ENCODE assay signal across 11 cellular contexts in the genomic region with DNA sequence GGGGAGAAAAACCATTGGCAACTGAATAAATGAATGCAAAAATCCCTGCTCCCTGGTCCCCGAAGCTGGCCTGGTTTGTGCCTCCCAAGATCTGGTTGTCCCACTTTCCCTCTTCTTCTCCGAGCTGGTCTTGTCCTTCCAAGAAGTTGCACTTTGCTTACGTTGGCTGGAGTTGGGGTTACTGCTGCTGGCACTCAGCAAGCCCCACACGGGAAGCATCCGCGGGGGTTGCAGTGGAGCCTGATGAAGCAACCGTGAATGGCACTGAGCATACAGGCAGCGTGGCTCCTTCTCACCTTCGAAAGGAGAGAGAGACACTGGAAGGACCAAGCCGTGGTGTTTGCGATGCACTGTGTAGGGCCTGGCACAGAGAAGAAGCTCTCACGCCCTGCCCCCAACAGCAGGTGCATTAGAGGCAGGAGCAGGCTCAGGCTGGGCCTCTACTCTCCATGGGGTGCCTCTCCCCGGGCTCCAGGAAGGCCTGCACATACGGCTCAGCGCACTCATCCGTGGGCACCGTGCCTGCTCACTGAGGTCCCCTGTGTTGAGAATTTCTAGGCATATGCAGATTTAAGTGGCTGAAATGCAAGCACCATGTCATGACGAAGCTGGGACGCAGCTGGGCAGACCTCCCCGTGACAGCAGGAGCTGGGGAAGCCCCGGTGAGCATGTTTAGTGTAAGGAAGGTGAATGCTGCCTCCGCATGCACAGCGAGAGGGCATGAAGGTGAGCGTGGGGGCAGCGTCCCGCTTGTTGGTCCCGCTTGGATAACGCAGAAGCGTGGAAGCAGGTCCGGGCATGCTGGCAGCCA.
A peak's percentile ranks its signal among the peaks of the same experiment; 100 is the strongest.
DNase-seq lines count a peak whose midpoint lies in the region; ATAC-seq and TF ChIP-seq lines count a peak whose summit lies in the region.
"Had no signal": no experiment of that assay in that cellular context is flagged by ENCODE, and none has a peak within 500 bp of the region (broad histone marks: within the 10 kb centered on the region; RNA-seq: fewer than 3 reads in every experiment).

No MANE protein-coding gene starts in this region.

- DNase-seq in GM13976 (ENCODE audit: low spot score) (peak; percentile 86), NCI-H345 (lab: John Stamatoyannopoulos, UW) (peak; percentile 97), memory B cell (ENCODE audit: low spot score in 2 of 2) (peak; percentile 66 to 74), HuH-7 (ENCODE audit: low spot score) (no peak), midbrain (lab: John Stamatoyannopoulos, UW) (no peak), AG20443 (ENCODE audit: low spot score) (no peak)
- DNase-seq in activated naive CD4-positive, alpha-beta T cell treated with anti-CD3 and anti-CD28 coated beads, Interleukin-2, amount 50 U/mL, for 16 hours: no peak
- DNase-seq: activated naive CD8-positive, alpha-beta T cell treated with anti-CD3 and anti-CD28 coated beads, Interleukin-2, amount 10 ng/mL, durations not matched to agents 7 days and 5 days; foreskin melanocyte; stimulated activated CD8-positive, alpha-beta memory T cell treated with anti-CD3 and anti-CD28 coated beads, Interleukin-4, amount 100 ng/mL, for 48 hours had no signal

- in situ Hi-C loops in GM13976 (cut with MboI; ENCODE audit: low sequenced_read_pairs, unreplicated experiment): no loop called here

- H3K4me1 Mint-ChIP-seq in memory B cell: peaks cover 25% of the 10 kb centered on the region

- H3K36me3 Mint-ChIP-seq in memory B cell: no peaks in the 10 kb centered on the region
- H3K36me3 Mint-ChIP-seq: activated naive CD8-positive, alpha-beta T cell treated with anti-CD3 and anti-CD28 coated beads, Interleukin-2, amount 10 ng/mL, durations not matched to agents 7 days and 5 days had no signal

- ATAC-seq in HG02759 (IDR thresholded peaks at IDR 0.05; ENCODE audit: unreplicated experiment) (peak; percentile 71), memory B cell (ENCODE audit: low read depth) (peak; percentile 80)

- peak overlapping the region; percentile 93 for H3K27ac Mint-ChIP-seq in memory B cell
- H3K27ac Mint-ChIP-seq: activated naive CD8-positive, alpha-beta T cell treated with anti-CD3 and anti-CD28 coated beads, Interleukin-2, amount 10 ng/mL, durations not matched to agents 7 days and 5 days had no signal

- no peaks in the 10 kb centered on the region for H3K9me3 Mint-ChIP-seq in memory B cell
- H3K9me3 Mint-ChIP-seq: activated naive CD8-positive, alpha-beta T cell treated with anti-CD3 and anti-CD28 coated beads, Interleukin-2, amount 10 ng/mL, durations not matched to agents 7 days and 5 days had no signal

- no peak for TF ChIP-seq CTCF in GM13976 (IDR thresholded peaks at IDR 0.05; ENCODE audit: borderline replicate concordance, control extremely low read depth, extremely low read depth, insufficient read depth, missing control alignments)

- H3K27me3 Mint-ChIP-seq in memory B cell: no peaks in the 10 kb centered on the region

- peak overlapping the region; percentile 79 for H3K4me3 Mint-ChIP-seq in memory B cell
- H3K4me3 Mint-ChIP-seq: activated naive CD8-positive, alpha-beta T cell treated with anti-CD3 and anti-CD28 coated beads, Interleukin-2, amount 10 ng/mL, durations not matched to agents 7 days and 5 days had no signal

Comparison
In these comparisons a context has a peak if more than half of its experiments do, and no peak if none do; other contexts are left out.
1. DNase-seq: peak in GM13976 (single experiment), NCI-H345 (single experiment) and memory B cell (2 of 2); none in activated naive CD4-positive, alpha-beta T cell treated with anti-CD3 and anti-CD28 coated beads, Interleukin-2, amount 50 U/mL, for 16 hours (single experiment), HuH-7 (single experiment), midbrain (single experiment) and AG20443 (single experiment).